7 cellular contexts compared by ENCODE assay signal in the genomic region with DNA sequence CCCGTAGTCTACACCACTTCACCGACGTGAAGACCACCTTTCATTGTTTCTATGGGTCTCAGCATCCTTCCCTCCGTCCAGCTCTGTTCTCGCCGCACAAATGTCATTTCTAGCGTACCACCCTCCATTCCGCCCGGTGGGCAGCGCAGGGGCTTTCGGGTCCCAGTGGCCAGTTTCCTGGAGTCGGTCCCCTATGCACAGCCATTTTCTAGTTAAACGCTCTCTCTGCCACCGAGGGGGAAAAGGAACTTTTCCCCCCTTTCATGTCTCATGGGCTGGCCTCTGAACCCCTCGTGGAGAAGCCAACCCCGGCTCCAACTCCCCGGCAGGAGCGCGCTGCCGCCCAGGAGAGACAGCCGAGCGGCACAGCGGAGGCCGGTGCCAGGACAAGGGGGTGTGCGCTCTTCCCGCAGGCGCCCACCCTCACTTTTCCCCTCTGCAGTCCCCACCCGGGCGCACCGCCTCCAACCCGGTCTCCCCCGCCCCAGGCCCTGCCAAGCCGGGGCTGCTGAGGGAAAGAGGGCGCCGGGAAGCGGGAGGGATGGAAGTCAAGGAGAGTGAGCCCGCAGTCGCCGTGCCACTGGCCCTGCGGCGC. TPM values are rescaled to one million over a fixed set of nuclear protein-coding genes. Genes with fewer than 3 reads are reported as not detected.
A peak's percentile ranks its signal among the peaks of the same experiment; 100 is the strongest.
DNase-seq lines count a peak whose midpoint lies in the region; ATAC-seq, FAIRE-seq and TF ChIP-seq lines count a peak whose summit lies in the region.

No MANE protein-coding gene starts in this region.

- peaks cover 0 to 3% (median 0%) of the 10 kb centered on the region in 9 donors for H3K9me3 Mint-ChIP-seq in naive thymus-derived CD8-positive, alpha-beta T cell

- no peak for TF ChIP-seq RAD21 in H1 (IDR thresholded peaks at IDR 0.05 in 1 of 2, conservative IDR thresholded peaks at IDR 0.05 in 1 of 2; ENCODE audit: low read depth in 2 of 2, low read length in 2 of 2)

- H3K4me1 ChIP-seq in HAP-1 = peaks cover 25% of the 10 kb centered on the region
- H3K4me1 ChIP-seq in OCI-LY1 (ENCODE audit: insufficient read depth, low read length, severe bottlenecking) = peaks cover 32% of the 10 kb centered on the region
- peaks cover 3 to 12% (median 6%) of the 10 kb centered on the region in 4 experiments; a peak in 6 of 7 replicates for H3K4me1 ChIP-seq in H1 (replicated peaks in 1 of 4; ENCODE audit: control insufficient read depth in 3 of 4, insufficient read depth in 4 of 4, low read length in 3 of 4)

- H4K20me1 ChIP-seq in OCI-LY1 (ENCODE audit: insufficient read depth, low read length) (no peaks in the 10 kb centered on the region), H1 (replicated peaks in 1 of 2; ENCODE audit: control insufficient read depth in 1 of 2, insufficient read depth in 2 of 2, low read length in 2 of 2) (peaks cover 0 to 2% of the 10 kb centered on the region in 2 experiments)

- H3K9me3 ChIP-seq in HAP-1 (no peaks in the 10 kb centered on the region), OCI-LY1 (ENCODE audit: low read length) (no peaks in the 10 kb centered on the region), H1 (ENCODE audit: insufficient read depth in 2 of 2, low read depth in 1 of 2, low read length in 1 of 2) (no peaks in the 10 kb centered on the region)

- FAIRE-seq in GM12892 (lab: Jason Lieb, UNC) (no peak), H1 (lab: Jason Lieb, UNC) (no peak)

- peak overlapping the region; percentile 93; the same call in 1 of the 2 replicates for H3K18ac ChIP-seq in H1 (ENCODE audit: extremely low read depth, low read length)

- TF ChIP-seq EP300 in H1 (IDR thresholded peaks at IDR 0.05; ENCODE audit: borderline replicate concordance in 1 of 2, low read depth in 2 of 2, low read length in 2 of 2) = no peak

- peak overlapping the region; percentile 14 to 75 (median 70) for H3K4me3 Mint-ChIP-seq in naive thymus-derived CD8-positive, alpha-beta T cell

- H3F3A ChIP-seq in OCI-LY1 (ENCODE audit: insufficient read depth, low read length) = no peaks in the 10 kb centered on the region

- H3K27me3 Mint-ChIP-seq in naive thymus-derived CD8-positive, alpha-beta T cell = peaks cover 29 to 81% (median 53%) of the 10 kb centered on the region in 5 donors

- peak overlapping the region; percentile 57 for H3K9ac ChIP-seq in OCI-LY1 (ENCODE audit: low read length)
- peak overlapping the region; percentile 34 to 98 (median 74); a peak in 5 of 7 replicates for H3K9ac ChIP-seq in H1 (replicated peaks in 1 of 4; ENCODE audit: extremely low read depth in 1 of 4, low read depth in 3 of 4, low read length in 3 of 4)

- CTCF ChIA-PET in H1 (lab: Charles Lee; ENCODE audit: partially characterized antibody) = interaction anchor here (0.5 to 11.0 kb wide), 41 partner anchors 9 to 472 kb away, joined by 3 to 167 read pairs (median 4); a partner anchor contains a TSS

- peaks cover 10% of the 10 kb centered on the region for H3K23me2 ChIP-seq in H1 (ENCODE audit: low read depth, low read length)

- no peak overlapping the region for H3K14ac ChIP-seq in H1 (ENCODE audit: insufficient read length)

- H3K4me3 ChIP-seq in HAP-1 = peak overlapping the region; percentile 81
- peak overlapping the region; percentile 72 for H3K4me3 ChIP-seq in OCI-LY1 (ENCODE audit: low read depth, low read length, poor library complexity, severe bottlenecking)
- peak overlapping the region; percentile 55 to 88 (median 85) for H3K4me3 ChIP-seq in H1 (ENCODE audit: extremely low read depth in 1 of 4, insufficient read depth in 2 of 4, low read depth in 3 of 4, low read length in 4 of 4)

- H4K91ac ChIP-seq in H1 (replicated peaks; ENCODE audit: insufficient read length, low read length) = no peak overlapping the region

- H3K79me2 ChIP-seq in OCI-LY1 (ENCODE audit: insufficient read depth, low read length) (no peaks in the 10 kb centered on the region), H1 (ENCODE audit: control insufficient read depth in 1 of 2, insufficient read depth in 2 of 2, low read length in 2 of 2) (peaks cover 0 to 48% of the 10 kb centered on the region in 2 experiments; a peak in 3 of 4 replicates)

- H4K5ac ChIP-seq in H1 (ENCODE audit: insufficient read length, low read depth, low read length) = no peak overlapping the region

- H3K36me3 Mint-ChIP-seq in naive thymus-derived CD8-positive, alpha-beta T cell = peaks cover 0 to 4% (median 3%) of the 10 kb centered on the region in 3 donors

- no peak for ATAC-seq in naive thymus-derived CD8-positive, alpha-beta T cell
- no peak for ATAC-seq in HG02623 (IDR thresholded peaks at IDR 0.05; ENCODE audit: unreplicated experiment)

- peak overlapping the region; percentile 92 for H3K4me2 ChIP-seq in OCI-LY1 (ENCODE audit: low read length)
- H3K4me2 ChIP-seq in H1 (ENCODE audit: insufficient read depth in 1 of 2, low read depth in 2 of 2, low read length in 2 of 2) = peak overlapping the region; percentile 92

- DNase-seq in GM12892 (ENCODE audit: insufficient read length) = peak; percentile 21
- peak in 1 of 2 experiments; percentile 46 for DNase-seq in HAP-1 (ENCODE audit: low spot score in 2 of 2)
- DNase-seq in H1 (ENCODE audit: low read depth in 1 of 2, low spot score in 2 of 2) = no peak
- no peak for DNase-seq in naive thymus-derived CD8-positive, alpha-beta T cell
- no peak for DNase-seq in SKM-1 treated with dmso at 0.1 percent for 144 hours (lab: John Stamatoyannopoulos, UW; ENCODE audit: unreplicated experiment)

- H3K36me3 ChIP-seq in HAP-1 (replicated peaks) (no peaks in the 10 kb centered on the region), OCI-LY1 (ENCODE audit: insufficient read depth, low read length) (no peaks in the 10 kb centered on the region), H1 (ENCODE audit: control insufficient read depth in 2 of 4, insufficient read depth in 4 of 4, low read length in 3 of 4) (no peaks in the 10 kb centered on the region)

- 4% methylated on average over 28 of the region's 41 CpGs; no CpG with 5 or more reads in 1 of the 2 experiments for WGBS in H1 (ENCODE audit: extremely low coverage in 1 of 2, insufficient coverage in 1 of 2, insufficient read length in 1 of 2, insufficient replicate concordance in 2 of 2, low coverage in 1 of 2, low lambda C conversion rate in 2 of 2, missing lambda C conversion rate in 1 of 2), 2 experiments

- H4K8ac ChIP-seq in H1 (ENCODE audit: extremely low read depth, insufficient read depth, low read length) = 0 out of 2 replicates have a peak overlapping the region, but pooled peaks have one; percentile 31

- no peaks in the 10 kb centered on the region for H3K27me3 ChIP-seq in HAP-1 (ENCODE audit: low read depth)
- H3K27me3 ChIP-seq in OCI-LY1 (ENCODE audit: insufficient read depth, low read length) = no peaks in the 10 kb centered on the region
- H3K27me3 ChIP-seq in H1 (replicated peaks in 1 of 4; ENCODE audit: control insufficient read depth in 3 of 4, extremely low read depth in 1 of 4, insufficient read depth in 3 of 4, low read length in 3 of 4) = no peaks in the 10 kb centered on the region; a peak in 1 of 7 replicates

- H3K79me1 ChIP-seq in H1 (ENCODE audit: low read depth, low read length) = peaks cover 5% of the 10 kb centered on the region

- no peak overlapping the region for H3K27ac ChIP-seq in OCI-LY1 (ENCODE audit: low read depth, low read length, poor library complexity, severe bottlenecking)
- H3K27ac ChIP-seq in H1 (ENCODE audit: low read depth, low read length) = no peak overlapping the region

- POLR2A ChIA-PET in H1 (lab: Charles Lee; ENCODE audit: partially characterized antibody) = interaction anchor here (0.5 to 5.6 kb wide), 18 partner anchors 9 to 304 kb away, joined by 3 to 86 read pairs (median 3); a partner anchor contains a TSS
- POLR2A ChIA-PET in naive thymus-derived CD8-positive, alpha-beta T cell (lab: Charles Lee) = no interaction called here

- H3K56ac ChIP-seq in H1 (replicated peaks; ENCODE audit: insufficient read length, low read depth, low read length) = no peak overlapping the region

- H3K9me2 ChIP-seq in OCI-LY1 (ENCODE audit: low read depth, low read length) = no peaks in the 10 kb centered on the region

- H2BK5ac ChIP-seq in H1 (ENCODE audit: low read depth, low read length) = no peak overlapping the region

- no peak overlapping the region for H2AK5ac ChIP-seq in H1 (ENCODE audit: low read depth, low read length)

- H3K27ac Mint-ChIP-seq in naive thymus-derived CD8-positive, alpha-beta T cell = no peak overlapping the region

- H2BK12ac ChIP-seq in H1 (ENCODE audit: low read depth, low read length) = no peak overlapping the region

- TF ChIP-seq CTCF in OCI-LY1 (IDR thresholded peaks at IDR 0.05; ENCODE audit: low read length) (no peak), H1 (IDR thresholded peaks at IDR 0.05; ENCODE audit: control extremely low read depth in 1 of 3, insufficient read depth in 1 of 3, low read depth in 1 of 3, low read length in 3 of 3) (no peak)

- in situ Hi-C loops in HAP-1 (cut with MboI; ENCODE audit: low sequenced_read_pairs) = loop anchor here (5.0 to 25.0 kb wide), 2 partner anchors 236 to 476 kb away; a partner anchor contains a TSS

- peaks cover 8 to 31% (median 27%) of the 10 kb centered on the region in 4 donors for H3K4me1 Mint-ChIP-seq in naive thymus-derived CD8-positive, alpha-beta T cell

- no peak overlapping the region for H2BK15ac ChIP-seq in H1 (ENCODE audit: low read length)

- H2BK20ac ChIP-seq in H1 (ENCODE audit: low read length) = no peak overlapping the region

- H2AFZ ChIP-seq in OCI-LY1 (ENCODE audit: low read length) (no peak overlapping the region), H1 (ENCODE audit: low read length) (no peak overlapping the region)

- no peak overlapping the region for H2BK120ac ChIP-seq in H1 (replicated peaks; ENCODE audit: low read depth, low read length)

- H3K4ac ChIP-seq in H1 (replicated peaks; ENCODE audit: insufficient read length, low read depth, low read length) = no peak overlapping the region

- TF ChIP-seq POLR2A in GM12892 (IDR thresholded peaks at IDR 0.05; ENCODE audit: low read depth, low read length) (no peak), H1 (IDR thresholded peaks at IDR 0.05; ENCODE audit: control extremely low read depth in 1 of 2, low read depth in 2 of 2, low read length in 2 of 2) (no peak)

- H3K23ac ChIP-seq in H1 (ENCODE audit: insufficient read length) = no peak overlapping the region

RNA-seq across cellular contexts. Expression of a gene that starts 0.7 kb away (rescaled TPM):
- polyA plus RNA-seq in GM12892 (2012; ENCODE audit: missing spikeins) = 12.2 TPM
- 59.4 and 64.0 TPM in 2 replicates for total RNA-seq in H1 (2021; fragmentation: NEBNext Ultra II Directional; extraction: Animal tissue kit (Norgen Biotek cat#: 25700))
- polyA plus RNA-seq in H1 (2011; rRNA removed) = 58.7 and 63.6 TPM in 2 replicates
- polyA plus RNA-seq in H1 (2011; cell fraction: cytosol; rRNA removed) = 70.8 TPM
- 75.6 TPM for polyA plus RNA-seq in H1 (2011; cell fraction: nucleus; rRNA removed)
- polyA plus RNA-seq in H1 (2012, experiment 1 of 2) = 35.7 to 49.6 TPM (median 46.2 TPM) in 4 replicates
- 7.2 TPM for polyA plus RNA-seq in H1 (2012, experiment 2 of 2)
- 38.0 TPM for polyA plus RNA-seq in H1 (2013, experiment 1 of 2)
- 40.7 TPM for polyA plus RNA-seq in H1 (2013, experiment 2 of 2)
- polyA minus RNA-seq in H1 (2011; rRNA and poly(A)+ RNA removed) = 151 and 163 TPM in 2 replicates
- polyA minus RNA-seq in H1 (2011; cell fraction: cytosol; rRNA and poly(A)+ RNA removed) = 47.0 TPM
- 91.3 TPM for polyA minus RNA-seq in H1 (2011; cell fraction: nucleus; rRNA and poly(A)+ RNA removed)
- total RNA-seq in naive thymus-derived CD8-positive, alpha-beta T cell = 1 to 10 TPM in 1 of 2 experiments, under 1 TPM in 1; 0.44 to 1.9 TPM
- polyA plus RNA-seq in naive thymus-derived CD8-positive, alpha-beta T cell = not detected

RNA-seq across cellular contexts. Expression of a gene that starts 43.1 kb away (rescaled TPM):
- polyA plus RNA-seq in GM12892 (2012; ENCODE audit: missing spikeins) = 126 TPM
- 780 and 781 TPM in 2 replicates for total RNA-seq in H1 (2021; fragmentation: NEBNext Ultra II Directional; extraction: Animal tissue kit (Norgen Biotek cat#: 25700))
- 1,686 and 1,717 TPM in 2 replicates for polyA plus RNA-seq in H1 (2011; rRNA removed)
- 1,673 TPM for polyA plus RNA-seq in H1 (2011; cell fraction: cytosol; rRNA removed)
- 1,927 TPM for polyA plus RNA-seq in H1 (2011; cell fraction: nucleus; rRNA removed)
- 981 to 1,410 TPM (median 1,102 TPM) in 4 replicates for polyA plus RNA-seq in H1 (2012, experiment 1 of 2)
- polyA plus RNA-seq in H1 (2012, experiment 2 of 2) = 1,497 TPM
- polyA plus RNA-seq in H1 (2013, experiment 1 of 2) = 1,061 TPM
- 1,063 TPM for polyA plus RNA-seq in H1 (2013, experiment 2 of 2)
- 527 and 542 TPM in 2 replicates for polyA minus RNA-seq in H1 (2011; rRNA and poly(A)+ RNA removed)
- polyA minus RNA-seq in H1 (2011; cell fraction: cytosol; rRNA and poly(A)+ RNA removed) = 249 TPM
- 296 TPM for polyA minus RNA-seq in H1 (2011; cell fraction: nucleus; rRNA and poly(A)+ RNA removed)
- under 1 TPM in 1 of 2 experiments, not detected in 1; 0.49 TPM for total RNA-seq in naive thymus-derived CD8-positive, alpha-beta T cell
- polyA plus RNA-seq in naive thymus-derived CD8-positive, alpha-beta T cell = not detected

Comparison
In these comparisons a context has a peak if more than half of its experiments do, and no peak if none do; other contexts are left out.
1. RNA of a gene that starts 0.7 kb away (total RNA-seq): 59.4 to 64.0 TPM in H1; 0.44 to 1.9 TPM in naive thymus-derived CD8-positive, alpha-beta T cell; every median in the first group is over 10 times any median in the second.
2. RNA of a gene that starts 43.1 kb away (total RNA-seq): 780 to 781 TPM in H1; 0.49 TPM in naive thymus-derived CD8-positive, alpha-beta T cell; every median in the first group is over 100 times any median in the second.
3. Peak in every context shown above with its lines, with median percentiles within 50 percentile points of each other: H3K4me3 ChIP-seq.